Comparison of ENCODE assay signal across 10 cellular contexts in the genomic region with DNA sequence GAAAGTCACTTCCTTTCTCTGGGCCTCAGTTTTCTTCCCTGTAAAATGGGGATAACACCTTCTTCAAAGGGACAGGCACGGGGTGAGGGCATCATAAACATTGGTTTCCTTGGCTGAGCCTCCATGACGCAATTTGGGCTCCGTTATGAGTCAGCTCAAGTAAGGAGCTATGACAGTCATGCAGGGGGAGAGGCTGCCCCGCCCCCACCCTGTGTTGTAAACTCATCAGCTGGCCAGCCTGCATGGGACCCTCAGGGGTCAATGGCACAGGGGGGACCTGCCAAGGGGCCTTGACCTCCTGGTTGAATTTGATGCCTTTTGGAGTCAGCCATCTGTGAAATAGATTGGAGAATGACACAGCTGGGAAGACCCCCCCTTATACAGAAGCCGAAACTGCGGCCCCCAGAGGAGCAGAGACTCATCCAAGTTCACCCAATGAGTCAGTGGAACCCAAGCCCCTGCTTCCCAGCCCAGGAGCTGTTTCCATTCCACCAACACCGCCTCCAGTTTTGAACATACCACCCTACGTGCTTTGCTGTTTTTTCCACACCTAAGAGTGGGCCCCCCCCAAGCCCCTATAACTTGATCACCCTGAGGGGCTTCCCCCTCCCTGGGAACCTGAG. TPM values are rescaled to one million over a fixed set of nuclear protein-coding genes. Genes with fewer than 3 reads are reported as not detected.
DNase-seq lines count a peak whose midpoint lies in the region; ATAC-seq lines count a peak whose summit lies in the region.
"Had no signal": no experiment of that assay in that cellular context is flagged by ENCODE, and none has a peak within 500 bp of the region (broad histone marks: within the 10 kb centered on the region; RNA-seq: fewer than 3 reads in every experiment).

No MANE protein-coding gene starts in this region.

- H3K4me1 Mint-ChIP-seq in CD4-positive, alpha-beta memory T cell, result peaks cover 24 to 81% (median 47%) of the 10 kb centered on the region in 4 donors

- DNase-seq in CD4-positive, alpha-beta memory T cell, result peak in 3 of 5 donors; percentile 40 to 83 (median 43)
- DNase-seq in NOMO-1 treated with dmso at 0.1 percent for 144 hours (lab: John Stamatoyannopoulos, UW; ENCODE audit: unreplicated experiment), result peak; percentile 53
- peak; percentile 89 for DNase-seq in activated effector memory CD4-positive, alpha-beta T cell treated with anti-CD3 and anti-CD28 coated beads, Interleukin-2, amount 50 U/mL, for 16 hours
- DNase-seq in renal cortical epithelial cell (ENCODE audit: low read depth), result peak; percentile 73
- no peak for DNase-seq in NCI-H69 (lab: John Stamatoyannopoulos, UW)
- no peak for DNase-seq in middle frontal gyrus (ENCODE audit: extremely low spot score, low spot score)
- DNase-seq in 8988T, result no peak

- POLR2A ChIA-PET in CD4-positive, alpha-beta memory T cell (lab: Charles Lee; ENCODE audit: partially characterized antibody), result interaction anchor here (0.9 to 6.2 kb wide), 7 partner anchors 14 to 62 kb away, joined by 3 to 98 read pairs (median 5); a partner anchor contains a TSS

- intact Hi-C loops in CD4-positive, alpha-beta memory T cell (cut with micrococcal nuclease), result no loop called here

- H3K27me3 Mint-ChIP-seq in CD4-positive, alpha-beta memory T cell, result peaks cover 0 to 2% of the 10 kb centered on the region in 2 donors

- no peaks in the 10 kb centered on the region for H3K9me3 Mint-ChIP-seq in CD4-positive, alpha-beta memory T cell
- H3K9me3 Mint-ChIP-seq: nephron had no signal

- H3K4me3 Mint-ChIP-seq in CD4-positive, alpha-beta memory T cell, result peak overlapping the region in 2 of 8 donors; percentile 21 to 67
- H3K4me3 Mint-ChIP-seq: nephron had no signal

- no peaks in the 10 kb centered on the region for H3K9me3 ChIP-seq in CD4-positive, alpha-beta memory T cell (ENCODE audit: control insufficient read depth in 1 of 2, low read length in 2 of 2)

- H3K27me3 ChIP-seq in CD4-positive, alpha-beta memory T cell (ENCODE audit: insufficient read depth, low read length), result no peaks in the 10 kb centered on the region

- H3K36me3 ChIP-seq in CD4-positive, alpha-beta memory T cell (ENCODE audit: insufficient read depth, low read length), result no peaks in the 10 kb centered on the region

- CTCF ChIA-PET in CD4-positive, alpha-beta memory T cell (lab: Charles Lee; ENCODE audit: partially characterized antibody), result interaction anchor here (1.0 to 11.9 kb wide), 3 partner anchors 51 to 68 kb away, joined by 3 to 155 read pairs (median 3); no protein-coding TSS in a partner anchor

- H3K27ac Mint-ChIP-seq in CD4-positive, alpha-beta memory T cell, result peak overlapping the region; percentile 22 to 100 (median 83)
- H3K27ac Mint-ChIP-seq: nephron had no signal

- no peak overlapping the region for H3K27ac ChIP-seq in CD4-positive, alpha-beta memory T cell (ENCODE audit: low read depth, low read length)
- H3K27ac ChIP-seq: VCaP had no signal

- H3K4me3 ChIP-seq in CD4-positive, alpha-beta memory T cell (ENCODE audit: low read length in 2 of 2), result no peak overlapping the region

- peaks cover 0 to 4% of the 10 kb centered on the region in 2 donors for H3K36me3 Mint-ChIP-seq in CD4-positive, alpha-beta memory T cell

- no peak for ATAC-seq in GM18867 (IDR thresholded peaks at IDR 0.05; ENCODE audit: unreplicated experiment)

- H3K4me1 ChIP-seq in CD4-positive, alpha-beta memory T cell (ENCODE audit: insufficient read depth, low read length), result peaks cover 57% of the 10 kb centered on the region

RNA-seq across cellular contexts. Expression of a gene that starts 36.8 kb away (rescaled TPM):
- total RNA-seq in CD4-positive, alpha-beta memory T cell, result 100 to 1,000 TPM; 105 to 112 TPM
- 10 to 100 TPM; 12.5 to 50.8 TPM for polyA plus RNA-seq in CD4-positive, alpha-beta memory T cell
- total RNA-seq in renal cortical epithelial cell, result 0.05 TPM in 1 of 2 replicates, not detected in the other

Comparison
In these comparisons a context has a peak if more than half of its experiments do, and no peak if none do; other contexts are left out.
1. DNase-seq: peak in CD4-positive, alpha-beta memory T cell (3 of 5), NOMO-1 treated with dmso at 0.1 percent for 144 hours (single experiment), activated effector memory CD4-positive, alpha-beta T cell treated with anti-CD3 and anti-CD28 coated beads, Interleukin-2, amount 50 U/mL, for 16 hours (single experiment) and renal cortical epithelial cell (single experiment); none in NCI-H69 (single experiment), middle frontal gyrus (single experiment) and 8988T (single experiment).
2. RNA of a gene that starts 36.8 kb away (total RNA-seq): 105 to 112 TPM in CD4-positive, alpha-beta memory T cell; 0.05 TPM in renal cortical epithelial cell; every median in the first group is over 100 times any median in the second.